8 cellular contexts compared by ENCODE assay signal in the genomic region with DNA sequence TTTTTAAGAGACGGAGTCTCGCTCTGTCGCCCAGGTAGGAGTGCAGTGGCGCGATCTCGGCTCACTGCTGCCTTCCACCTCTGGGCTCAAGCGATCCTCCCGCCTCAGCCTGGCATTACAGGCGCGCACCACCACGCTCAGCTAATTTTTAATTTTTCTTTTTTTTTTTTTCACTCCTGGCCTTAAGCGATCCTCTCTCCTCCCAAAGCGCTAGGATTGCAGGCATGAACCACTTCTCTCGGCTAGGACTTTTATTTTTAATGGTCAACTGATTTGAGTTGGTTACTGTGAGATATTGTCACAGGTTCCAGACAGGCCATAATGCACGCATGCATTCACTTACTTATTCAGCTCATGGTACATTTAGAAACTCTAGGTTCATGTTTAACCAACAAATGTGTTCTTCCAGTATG. TPM values are rescaled to one million over a fixed set of nuclear protein-coding genes. Genes with fewer than 3 reads are reported as not detected.
A peak's percentile ranks its signal among the peaks of the same experiment; 100 is the strongest.
DNase-seq lines count a peak whose midpoint lies in the region; ATAC-seq, FAIRE-seq and TF ChIP-seq lines count a peak whose summit lies in the region.

No MANE protein-coding gene starts in this region.

- ATAC-seq in GM19463 (IDR thresholded peaks at IDR 0.05; ENCODE audit: unreplicated experiment) (peak; percentile 15), psoas muscle (peak in 1 of 4 donors; percentile 38), left colon (no peak)

- no peaks in the 10 kb centered on the region for H3K9me1 ChIP-seq in endothelial cell of umbilical vein (replicated peaks; ENCODE audit: control insufficient read depth, extremely low read depth, insufficient read depth, low read length)

- H3K9me3 ChIP-seq in MG63 (no peaks in the 10 kb centered on the region), endothelial cell of umbilical vein (replicated peaks; ENCODE audit: control insufficient read depth, insufficient read depth, low read length) (no peaks in the 10 kb centered on the region), psoas muscle (no peaks in the 10 kb centered on the region)

- CTCF ChIA-PET in endothelial cell of umbilical vein (lab: Charles Lee): interaction anchor here (2.8 to 4.3 kb wide), 2 partner anchors 10 to 52 kb away, joined by 12 to 31 read pairs; partner anchors contain the start of gene GGNBP2

- FAIRE-seq in endothelial cell of umbilical vein (lab: Jason Lieb, UNC): no peak

- peak overlapping the region; percentile 7 for H2AFZ ChIP-seq in endothelial cell of umbilical vein (ENCODE audit: low read depth, low read length)

- no peaks in the 10 kb centered on the region for H4K20me1 ChIP-seq in endothelial cell of umbilical vein (replicated peaks; ENCODE audit: control insufficient read depth, extremely low read depth, insufficient read depth, low read length)

- TF ChIP-seq CTCF in endothelial cell of umbilical vein (IDR thresholded peaks at IDR 0.05; ENCODE audit: extremely low read depth in 1 of 2, insufficient read depth in 1 of 2, low read depth in 1 of 2, low read length in 2 of 2) (no peak), psoas muscle (IDR thresholded peaks at IDR 0.05) (no peak)

- BruUV-seq in endothelial cell of umbilical vein (replicated peaks; lab: Mats Ljungman, UMichigan): TSS peak; percentile 59

- DNase-seq in MG63 (no peak), endothelial cell of umbilical vein (ENCODE audit: low read depth, low spot score) (peak; percentile 9), psoas muscle (no peak), SIG-M5 treated with dmso at 0.1 percent for 504 hours (lab: John Stamatoyannopoulos, UW; ENCODE audit: unreplicated experiment) (no peak), caudate nucleus (lab: John Stamatoyannopoulos, UW) (no peak), left colon (no peak), GDM1 (lab: John Stamatoyannopoulos, UW) (no peak)

- TF ChIP-seq POLR2A in endothelial cell of umbilical vein (IDR thresholded peaks at IDR 0.05; ENCODE audit: low read depth, low read length): peak; percentile 0

- H3K9ac ChIP-seq in endothelial cell of umbilical vein (replicated peaks; ENCODE audit: extremely low read depth, insufficient read depth, low read length): peak overlapping the region; percentile 94

- whole genome bisulfite sequencing in psoas muscle, 3 donors: 4 to 10% (median 6%) methylated on average over 15 of the region's 15 CpGs

- dilution Hi-C loops in endothelial cell of umbilical vein (cut with MboI; ENCODE audit: extremely low pct_ligation_motif_present, low sequenced_read_pairs): no loop called here

- H3K27ac ChIP-seq in endothelial cell of umbilical vein (ENCODE audit: insufficient read depth, low read depth, low read length) (peak overlapping the region; percentile 84), psoas muscle (peak overlapping the region; percentile 100), caudate nucleus (ENCODE audit: low read depth, low read length) (no peak overlapping the region)

- H3K4me1 ChIP-seq in endothelial cell of umbilical vein (ENCODE audit: control insufficient read depth, extremely low read depth, insufficient read depth, low read length) (peaks cover 8% of the 10 kb centered on the region), psoas muscle (peaks cover 8% of the 10 kb centered on the region)

- H3K36me3 ChIP-seq in MG63 (peaks cover 82% of the 10 kb centered on the region), endothelial cell of umbilical vein (ENCODE audit: control insufficient read depth in 2 of 2, extremely low read depth in 1 of 2, insufficient read depth in 2 of 2, low read length in 2 of 2) (peaks cover 4 to 7% of the 10 kb centered on the region in 2 experiments), psoas muscle (ENCODE audit: insufficient read depth in 1 of 2, low read depth in 1 of 2) (peaks cover 9 to 59% of the 10 kb centered on the region in 2 donors)

- H3K79me2 ChIP-seq in endothelial cell of umbilical vein (ENCODE audit: control insufficient read depth, insufficient read depth, low read length): peaks cover 6% of the 10 kb centered on the region

- intact Hi-C loops in endothelial cell of umbilical vein (cut with micrococcal nuclease): loop anchor here (1.0 kb wide), 1 partner anchor 9 kb away; the partner anchor contains the start of gene GGNBP2
- intact Hi-C loops in psoas muscle (cut with DNase I): loop anchor here (5.0 to 10.0 kb wide), 2 partner anchors 67 to 409 kb away; partner anchors contain the start of genes AATF (in 1 of the 2) and MRM1 (in 1 of the 2)
- intact Hi-C loops in left colon (cut with DNase I, micrococcal nuclease): no loop called here

- peak overlapping the region; percentile 100 for H3K4me3 ChIP-seq in MG63
- H3K4me3 ChIP-seq in endothelial cell of umbilical vein (replicated peaks in 1 of 3; ENCODE audit: insufficient read depth in 1 of 3, low read depth in 1 of 3, low read length in 3 of 3): peak overlapping the region; percentile 63 to 84 (median 70)
- H3K4me3 ChIP-seq in psoas muscle: peak overlapping the region; percentile 92

- POLR2A ChIA-PET in endothelial cell of umbilical vein (lab: Charles Lee): interaction anchor here (0.6 kb wide), 1 partner anchor 9 kb away, joined by 3 read pairs; the partner anchor contains the start of gene GGNBP2

- peak overlapping the region; percentile 86 for H3K4me2 ChIP-seq in endothelial cell of umbilical vein (ENCODE audit: insufficient read depth, low read length)

- H3K27me3 ChIP-seq in MG63: no peaks in the 10 kb centered on the region
- H3K27me3 ChIP-seq in endothelial cell of umbilical vein (ENCODE audit: control insufficient read depth in 2 of 2, insufficient read depth in 2 of 2, low read length in 2 of 2): no peaks in the 10 kb centered on the region
- H3K27me3 ChIP-seq in psoas muscle (ENCODE audit: insufficient read depth in 3 of 3, low read length in 2 of 3): no peaks in the 10 kb centered on the region

RNA-seq across cellular contexts. Expression of gene PIGW, which starts 0.9 kb away (rescaled TPM):
- total RNA-seq in MG63 (2014; rRNA removed; shearing (Covaris generic); ENCODE audit: low replicate concordance): 6.6 and 7.7 TPM in 2 replicates
- total RNA-seq in endothelial cell of umbilical vein (13.1 and 16.3 TPM in 2 replicates), psoas muscle (10 to 100 TPM in 3 of 4 donors, 1 to 10 TPM in 1; 6.2 to 14.9 (median 10.6) TPM), left colon (1 to 10 TPM; 6.0 to 9.3 TPM)
- polyA plus RNA-seq in endothelial cell of umbilical vein (5.1 and 5.9 TPM in 2 replicates), psoas muscle (10 to 100 TPM in 2 of 3 donors, 1 to 10 TPM in 1; 5.5 to 18.0 (median 16.8) TPM)
- polyA plus RNA-seq in endothelial cell of umbilical vein (2011; cell fraction: cytosol; rRNA removed): 6.8 and 7.0 TPM in 2 replicates
- polyA plus RNA-seq in endothelial cell of umbilical vein (2011; cell fraction: nucleus; rRNA removed): 3.1 and 5.1 TPM in 2 replicates
- 9.6 and 18.9 TPM in 2 replicates for polyA plus RNA-seq in endothelial cell of umbilical vein (2012)
- polyA minus RNA-seq in endothelial cell of umbilical vein: 5.0 and 5.5 TPM in 2 replicates
- 5.9 TPM for polyA minus RNA-seq in endothelial cell of umbilical vein (2011; cell fraction: cytosol; rRNA and poly(A)+ RNA removed)
- 2.3 and 4.4 TPM in 2 replicates for polyA minus RNA-seq in endothelial cell of umbilical vein (2011; cell fraction: nucleus; rRNA and poly(A)+ RNA removed)

RNA-seq across cellular contexts. Expression of gene MYO19, which starts 1.0 kb away (rescaled TPM):
- total RNA-seq in MG63 (2014; rRNA removed; shearing (Covaris generic); ENCODE audit: low replicate concordance): 73.9 and 76.5 TPM in 2 replicates
- 90.3 and 95.7 TPM in 2 replicates for total RNA-seq in endothelial cell of umbilical vein
- 75.4 and 92.8 TPM in 2 replicates for polyA plus RNA-seq in endothelial cell of umbilical vein
- polyA plus RNA-seq in endothelial cell of umbilical vein (2011; cell fraction: cytosol; rRNA removed): 50.6 and 56.9 TPM in 2 replicates
- 379 and 412 TPM in 2 replicates for polyA plus RNA-seq in endothelial cell of umbilical vein (2011; cell fraction: nucleus; rRNA removed)
- polyA plus RNA-seq in endothelial cell of umbilical vein (2012): 39.1 and 49.6 TPM in 2 replicates
- 122 and 134 TPM in 2 replicates for polyA minus RNA-seq in endothelial cell of umbilical vein
- polyA minus RNA-seq in endothelial cell of umbilical vein (2011; cell fraction: cytosol; rRNA and poly(A)+ RNA removed): 92.0 TPM
- polyA minus RNA-seq in endothelial cell of umbilical vein (2011; cell fraction: nucleus; rRNA and poly(A)+ RNA removed): 159 and 182 TPM in 2 replicates
- total RNA-seq in psoas muscle: 10 to 100 TPM; 10.1 to 19.2 (median 13.7) TPM
- polyA plus RNA-seq in psoas muscle: 10 to 100 TPM; 13.9 to 28.7 (median 15.2) TPM
- total RNA-seq in left colon: 10 to 100 TPM; 68.4 to 99.3 TPM

RNA-seq across cellular contexts. Expression of gene GGNBP2, which starts 9.0 kb away (rescaled TPM):
- 64.2 and 77.3 TPM in 2 replicates for total RNA-seq in MG63 (2014; rRNA removed; shearing (Covaris generic); ENCODE audit: low replicate concordance)
- total RNA-seq in endothelial cell of umbilical vein (71.2 and 77.6 TPM in 2 replicates), psoas muscle (10 to 100 TPM; 35.6 to 54.4 (median 39.7) TPM), left colon (10 to 100 TPM; 76.4 to 86.7 TPM)
- polyA plus RNA-seq in endothelial cell of umbilical vein (47.8 and 52.6 TPM in 2 replicates), psoas muscle (10 to 100 TPM; 29.2 to 44.6 (median 40.0) TPM)
- 55.8 and 61.1 TPM in 2 replicates for polyA plus RNA-seq in endothelial cell of umbilical vein (2011; cell fraction: cytosol; rRNA removed)
- 138 and 160 TPM in 2 replicates for polyA plus RNA-seq in endothelial cell of umbilical vein (2011; cell fraction: nucleus; rRNA removed)
- 43.7 and 52.6 TPM in 2 replicates for polyA plus RNA-seq in endothelial cell of umbilical vein (2012)
- polyA minus RNA-seq in endothelial cell of umbilical vein: 122 and 154 TPM in 2 replicates
- polyA minus RNA-seq in endothelial cell of umbilical vein (2011; cell fraction: cytosol; rRNA and poly(A)+ RNA removed): 22.6 TPM
- 78.5 and 108 TPM in 2 replicates for polyA minus RNA-seq in endothelial cell of umbilical vein (2011; cell fraction: nucleus; rRNA and poly(A)+ RNA removed)

RNA-seq across cellular contexts. Expression of gene ZNHIT3, which starts 49.2 kb away (rescaled TPM):
- 44.9 and 60.6 TPM in 2 replicates for total RNA-seq in MG63 (2014; rRNA removed; shearing (Covaris generic); ENCODE audit: low replicate concordance)
- total RNA-seq in endothelial cell of umbilical vein (31.4 and 34.0 TPM in 2 replicates), psoas muscle (10 to 100 TPM; 22.7 to 32.3 (median 31.1) TPM), left colon (10 to 100 TPM; 23.8 to 25.7 TPM)
- polyA plus RNA-seq in endothelial cell of umbilical vein (61.3 and 66.9 TPM in 2 replicates), psoas muscle (10 to 100 TPM; 45.2 to 80.2 (median 58.5) TPM)
- polyA plus RNA-seq in endothelial cell of umbilical vein (2011; cell fraction: cytosol; rRNA removed): 52.2 and 58.5 TPM in 2 replicates
- polyA plus RNA-seq in endothelial cell of umbilical vein (2011; cell fraction: nucleus; rRNA removed): 20.5 and 29.9 TPM in 2 replicates
- polyA plus RNA-seq in endothelial cell of umbilical vein (2012): 44.3 and 60.0 TPM in 2 replicates
- polyA minus RNA-seq in endothelial cell of umbilical vein: 18.3 and 20.7 TPM in 2 replicates
- polyA minus RNA-seq in endothelial cell of umbilical vein (2011; cell fraction: cytosol; rRNA and poly(A)+ RNA removed): 9.5 TPM
- polyA minus RNA-seq in endothelial cell of umbilical vein (2011; cell fraction: nucleus; rRNA and poly(A)+ RNA removed): 10.0 and 10.2 TPM in 2 replicates

RNA-seq across cellular contexts. Expression of gene DHRS11, which starts 56.0 kb away (rescaled TPM):
- 17.4 and 18.0 TPM in 2 replicates for total RNA-seq in MG63 (2014; rRNA removed; shearing (Covaris generic); ENCODE audit: low replicate concordance)
- 9.8 and 11.3 TPM in 2 replicates for total RNA-seq in endothelial cell of umbilical vein
- polyA plus RNA-seq in endothelial cell of umbilical vein: 15.7 and 16.2 TPM in 2 replicates
- 12.8 and 13.7 TPM in 2 replicates for polyA plus RNA-seq in endothelial cell of umbilical vein (2011; cell fraction: cytosol; rRNA removed)
- polyA plus RNA-seq in endothelial cell of umbilical vein (2011; cell fraction: nucleus; rRNA removed): 24.3 and 25.4 TPM in 2 replicates
- polyA plus RNA-seq in endothelial cell of umbilical vein (2012): 9.2 and 12.6 TPM in 2 replicates
- 13.1 and 16.5 TPM in 2 replicates for polyA minus RNA-seq in endothelial cell of umbilical vein
- 21.6 TPM for polyA minus RNA-seq in endothelial cell of umbilical vein (2011; cell fraction: cytosol; rRNA and poly(A)+ RNA removed)
- polyA minus RNA-seq in endothelial cell of umbilical vein (2011; cell fraction: nucleus; rRNA and poly(A)+ RNA removed): 4.8 and 6.3 TPM in 2 replicates
- 10 to 100 TPM in 3 of 4 donors, 1 to 10 TPM in 1; 9.4 to 16.0 (median 13.4) TPM for total RNA-seq in psoas muscle
- polyA plus RNA-seq in psoas muscle: 10 to 100 TPM; 12.0 to 20.5 (median 14.5) TPM
- total RNA-seq in left colon: 100 to 1,000 TPM; 221 to 249 TPM

Comparison
In these comparisons a context has a peak if more than half of its experiments do, and no peak if none do; other contexts are left out.
1. intact Hi-C loops: an anchor here in endothelial cell of umbilical vein (1.0 kb wide) and psoas muscle (5.0 to 10.0 kb wide); none called in left colon.